ENCODE assay signal across 8 cellular contexts in genomic region chr2:74267068-74267467, GRCh38.
DNase-seq lines count a peak whose midpoint lies in the region; ATAC-seq lines count a peak whose summit lies in the region.

No MANE protein-coding gene starts in this region.

- peak; percentile 58 for DNase-seq in NCI-H510A treated with DMSO at 0.1 percent for 48 hours (lab: John Stamatoyannopoulos, UW)
- no peak for DNase-seq in NCI-H510A (lab: John Stamatoyannopoulos, UW)
- DNase-seq in NCI-H2227 treated with DMSO at 0.1 percent for 48 hours (lab: John Stamatoyannopoulos, UW) = peak; percentile 14
- DNase-seq in activated T-cell treated with anti-CD3 and anti-CD28 coated beads for 4 hours = peak; percentile 25
- no peak for DNase-seq in left lobe of liver (ENCODE audit: low spot score)
- no peak for DNase-seq in NCI-H187 treated with DMSO at 0.1 percent for 48 hours (lab: John Stamatoyannopoulos, UW)
- DNase-seq in UCSD-AML1 (lab: John Stamatoyannopoulos, UW; ENCODE audit: unreplicated experiment) = no peak

- ATAC-seq in left lobe of liver (peak; percentile 96), GM18907 (IDR thresholded peaks at IDR 0.05; ENCODE audit: unreplicated experiment) (no peak)

Comparison
In these comparisons a context has a peak if more than half of its experiments do, and no peak if none do; other contexts are left out.
1. DNase-seq: peak in NCI-H510A treated with DMSO at 0.1 percent for 48 hours (single experiment), NCI-H2227 treated with DMSO at 0.1 percent for 48 hours (single experiment) and activated T-cell treated with anti-CD3 and anti-CD28 coated beads for 4 hours (single experiment); none in NCI-H510A (single experiment), left lobe of liver (single experiment), NCI-H187 treated with DMSO at 0.1 percent for 48 hours (single experiment) and UCSD-AML1 (single experiment).